10 cellular contexts compared by ENCODE assay signal in the genomic region with DNA sequence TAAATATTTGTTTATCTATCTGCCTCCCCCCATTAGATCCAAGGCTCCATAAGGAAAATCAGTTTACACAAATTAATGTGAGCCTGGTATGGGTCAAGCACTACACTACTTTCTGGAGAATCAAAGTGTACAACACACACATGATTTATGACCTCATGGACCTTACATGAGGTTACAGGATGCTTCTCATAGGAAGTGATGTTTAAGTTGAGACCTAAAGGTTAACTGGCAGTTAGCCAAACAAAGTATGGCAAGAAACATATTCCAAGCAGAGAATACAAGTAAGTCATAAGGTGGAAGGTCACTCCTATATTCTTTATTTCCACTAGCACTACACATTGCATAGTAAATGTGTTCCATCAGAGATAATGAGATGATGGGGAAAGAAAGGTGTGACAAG.
"Had no signal": no experiment of that assay in that cellular context is flagged by ENCODE, and none has a peak within 500 bp of the region (broad histone marks: within the 10 kb centered on the region; RNA-seq: fewer than 3 reads in every experiment).

No MANE protein-coding gene starts in this region.

- H3K4me1 Mint-ChIP-seq: endodermal cell, nephron progenitor cell had no signal

- ATAC-seq: activated T-cell treated with anti-CD3 and anti-CD28 coated beads, Interleukin-2, amount 50 U/mL, for 4 hours; left lung had no signal

- H3K27me3 Mint-ChIP-seq: memory B cell had no signal

- H3K4me3 Mint-ChIP-seq: activated T-cell treated with anti-CD3 and anti-CD28 coated beads, Interleukin-2, amount 50 U/mL, for 4 hours; endodermal cell; memory B cell; nephron progenitor cell had no signal

- DNase-seq: activated gamma-delta T cell treated with Interleukin-2 at 50 U/mL for 16 hours; activated T-cell treated with anti-CD3 and anti-CD28 coated beads, Interleukin-2, amount 50 U/mL, for 4 hours; aorta; dorsolateral prefrontal cortex; endodermal cell; erythroblast; left lung; nephron progenitor cell; right lobe of liver had no signal

- H3K27ac Mint-ChIP-seq: endodermal cell, memory B cell, nephron progenitor cell had no signal
